In the genomic region with DNA sequence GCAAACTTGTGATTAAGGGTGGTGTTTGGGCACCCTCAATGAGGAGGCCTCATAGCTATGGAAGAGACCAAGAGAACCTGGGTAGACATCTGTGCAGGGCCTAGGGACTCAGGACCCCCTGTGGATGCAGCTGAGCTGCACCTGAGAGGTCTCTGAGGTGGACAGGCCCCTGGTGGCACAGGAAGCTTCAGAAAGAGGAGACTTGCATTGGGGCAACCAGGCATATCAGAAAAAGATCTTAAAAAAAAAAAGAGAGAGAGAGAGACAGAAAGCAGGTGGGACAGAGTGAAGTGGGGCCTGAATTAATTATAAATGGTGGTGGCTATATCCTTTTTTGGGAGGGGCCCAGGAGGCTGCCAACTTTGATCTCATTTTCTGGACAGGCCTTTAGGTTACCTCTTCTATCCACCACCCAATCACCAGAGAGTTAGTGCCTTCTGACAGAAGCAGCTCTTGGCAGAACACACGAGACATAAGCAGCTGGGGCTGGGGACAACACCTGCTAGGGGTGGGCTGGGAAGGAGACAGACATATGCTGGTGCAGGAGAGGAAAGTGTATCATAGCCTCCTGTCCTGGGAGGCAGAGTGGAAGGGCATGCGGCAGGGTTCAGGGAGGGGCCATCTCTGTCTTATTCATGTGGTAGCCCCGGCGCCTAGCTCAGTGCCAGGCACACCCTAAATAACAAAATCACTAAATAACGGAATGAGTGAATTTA, we compare ENCODE assay signal across 8 cellular contexts. TPM values are rescaled to one million over a fixed set of nuclear protein-coding genes. Genes with fewer than 3 reads are reported as not detected.
A peak's percentile ranks its signal among the peaks of the same experiment; 100 is the strongest.
DNase-seq lines count a peak whose midpoint lies in the region; ATAC-seq and TF ChIP-seq lines count a peak whose summit lies in the region.

No MANE protein-coding gene starts in this region.

- no peak for DNase-seq in stimulated activated naive CD8-positive, alpha-beta T cell treated with anti-CD3 and anti-CD28 coated beads, Interleukin-15, Interleukin-2, amounts not matched to agents 100 U/mL and 50 U/mL, for 24 hours
- DNase-seq in activated naive CD8-positive, alpha-beta T cell treated with anti-CD3 and anti-CD28 coated beads, Interleukin-2, amount 50 U/mL, for 24 hours, result no peak
- DNase-seq in mesothelial cell of epicardium (ENCODE audit: low spot score in 2 of 2, unreplicated experiment in 2 of 2) (no peak), AG20443 (ENCODE audit: low spot score) (no peak), UCSD-AML1 (lab: John Stamatoyannopoulos, UW; ENCODE audit: unreplicated experiment) (no peak), HuH-7 (ENCODE audit: low spot score) (no peak)
- no peak for DNase-seq in stimulated activated CD4-positive, alpha-beta T cell treated with anti-CD3 and anti-CD28 coated beads, Interleukin-4, amount 100 ng/mL, for 24 hours

- no peak for ATAC-seq in stimulated activated naive CD8-positive, alpha-beta T cell treated with anti-CD3 and anti-CD28 coated beads, Interleukin-15, Interleukin-2, amounts not matched to agents 100 U/mL and 50 U/mL, for 24 hours
- no peak for ATAC-seq in activated naive CD8-positive, alpha-beta T cell treated with anti-CD3 and anti-CD28 coated beads, Interleukin-2, amount 50 U/mL, for 24 hours

- peak overlapping the region; percentile 59 for H3K27ac Mint-ChIP-seq in stimulated activated naive CD8-positive, alpha-beta T cell treated with anti-CD3 and anti-CD28 coated beads, Interleukin-15, Interleukin-2, amounts not matched to agents 100 ng/mL and 50 ng/mL, for 24 hours
- peak overlapping the region; percentile 25 for H3K27ac Mint-ChIP-seq in activated naive CD8-positive, alpha-beta T cell treated with anti-CD3 and anti-CD28 coated beads, Interleukin-2, amount 50 U/mL, for 24 hours
- peak overlapping the region; percentile 100 for H3K27ac Mint-ChIP-seq in mesothelial cell of epicardium

- H3K4me1 Mint-ChIP-seq in stimulated activated naive CD8-positive, alpha-beta T cell treated with anti-CD3 and anti-CD28 coated beads, Interleukin-15, Interleukin-2, amounts not matched to agents 100 ng/mL and 50 ng/mL, for 24 hours (ENCODE audit: low read depth), result peaks cover 60% of the 10 kb centered on the region
- peaks cover 55% of the 10 kb centered on the region for H3K4me1 Mint-ChIP-seq in activated naive CD8-positive, alpha-beta T cell treated with anti-CD3 and anti-CD28 coated beads, Interleukin-2, amount 50 U/mL, for 24 hours
- H3K4me1 Mint-ChIP-seq in mesothelial cell of epicardium, result peaks cover 83% of the 10 kb centered on the region

- H3K4me3 Mint-ChIP-seq in stimulated activated naive CD8-positive, alpha-beta T cell treated with anti-CD3 and anti-CD28 coated beads, Interleukin-15, Interleukin-2, amounts not matched to agents 100 ng/mL and 50 ng/mL, for 24 hours, result no peak overlapping the region
- H3K4me3 Mint-ChIP-seq in activated naive CD8-positive, alpha-beta T cell treated with anti-CD3 and anti-CD28 coated beads, Interleukin-2, amount 50 U/mL, for 24 hours, result no peak overlapping the region
- H3K4me3 Mint-ChIP-seq in mesothelial cell of epicardium, result peak overlapping the region; percentile 53

- no peaks in the 10 kb centered on the region for H3K9me3 Mint-ChIP-seq in stimulated activated naive CD8-positive, alpha-beta T cell treated with anti-CD3 and anti-CD28 coated beads, Interleukin-15, Interleukin-2, amounts not matched to agents 100 ng/mL and 50 ng/mL, for 24 hours
- H3K9me3 Mint-ChIP-seq in activated naive CD8-positive, alpha-beta T cell treated with anti-CD3 and anti-CD28 coated beads, Interleukin-2, amount 50 U/mL, for 24 hours, result no peaks in the 10 kb centered on the region
- H3K9me3 Mint-ChIP-seq in mesothelial cell of epicardium, result no peaks in the 10 kb centered on the region

- H3K36me3 Mint-ChIP-seq in stimulated activated naive CD8-positive, alpha-beta T cell treated with anti-CD3 and anti-CD28 coated beads, Interleukin-15, Interleukin-2, amounts not matched to agents 100 ng/mL and 50 ng/mL, for 24 hours (ENCODE audit: low read depth), result no peaks in the 10 kb centered on the region
- no peaks in the 10 kb centered on the region for H3K36me3 Mint-ChIP-seq in activated naive CD8-positive, alpha-beta T cell treated with anti-CD3 and anti-CD28 coated beads, Interleukin-2, amount 50 U/mL, for 24 hours (ENCODE audit: low read depth)
- no peaks in the 10 kb centered on the region for H3K36me3 Mint-ChIP-seq in mesothelial cell of epicardium

- no peaks in the 10 kb centered on the region for H3K27me3 Mint-ChIP-seq in stimulated activated naive CD8-positive, alpha-beta T cell treated with anti-CD3 and anti-CD28 coated beads, Interleukin-15, Interleukin-2, amounts not matched to agents 100 ng/mL and 50 ng/mL, for 24 hours
- H3K27me3 Mint-ChIP-seq in activated naive CD8-positive, alpha-beta T cell treated with anti-CD3 and anti-CD28 coated beads, Interleukin-2, amount 50 U/mL, for 24 hours, result peaks cover 6% of the 10 kb centered on the region
- no peaks in the 10 kb centered on the region for H3K27me3 Mint-ChIP-seq in mesothelial cell of epicardium (ENCODE audit: low read depth)

- no peak for TF ChIP-seq CTCF in mesothelial cell of epicardium (IDR thresholded peaks at IDR 0.05; ENCODE audit: unreplicated experiment)

RNA-seq across cellular contexts. Expression of a gene that starts 46.6 kb away (rescaled TPM):
- 4.5 to 5.5 TPM (median 4.8 TPM) in 3 replicates for total RNA-seq in mesothelial cell of epicardium

RNA-seq across cellular contexts. Expression of a gene that starts 48.2 kb away (rescaled TPM):
- total RNA-seq in mesothelial cell of epicardium, result 210 to 218 TPM (median 216 TPM) in 3 replicates

Comparison
In these comparisons a context has a peak if more than half of its experiments do, and no peak if none do; other contexts are left out.
1. H3K27ac Mint-ChIP-seq: peak in every context shown above with its lines; median percentile 100 in mesothelial cell of epicardium; 59 in stimulated activated naive CD8-positive, alpha-beta T cell treated with anti-CD3 and anti-CD28 coated beads, Interleukin-15, Interleukin-2, amounts not matched to agents 100 ng/mL and 50 ng/mL, for 24 hours; 25 in activated naive CD8-positive, alpha-beta T cell treated with anti-CD3 and anti-CD28 coated beads, Interleukin-2, amount 50 U/mL, for 24 hours.